Comparison of ENCODE assay signal across 19 cellular contexts in genomic region chr6:35592178-35592577, GRCh38.
DNase-seq lines count a peak whose midpoint lies in the region; ATAC-seq and TF ChIP-seq lines count a peak whose summit lies in the region.
"Had no signal": no experiment of that assay in that cellular context is flagged by ENCODE, and none has a peak within 500 bp of the region (broad histone marks: within the 10 kb centered on the region; RNA-seq: fewer than 3 reads in every experiment).

No MANE protein-coding gene starts in this region.

- H3K4me1 Mint-ChIP-seq in naive thymus-derived CD8-positive, alpha-beta T cell = peaks cover 26 to 95% (median 90%) of the 10 kb centered on the region in 4 donors
- peaks cover 4% of the 10 kb centered on the region for H3K4me1 Mint-ChIP-seq in glutamatergic neuron (ENCODE audit: low read depth, unreplicated experiment)

- H3K9me3 ChIP-seq in heart left ventricle (no peaks in the 10 kb centered on the region), heart right ventricle (no peaks in the 10 kb centered on the region), ascending aorta (no peaks in the 10 kb centered on the region), upper lobe of left lung (no peaks in the 10 kb centered on the region)

- no peaks in the 10 kb centered on the region for H3K27me3 Mint-ChIP-seq in naive thymus-derived CD8-positive, alpha-beta T cell
- H3K27me3 Mint-ChIP-seq in glutamatergic neuron (ENCODE audit: unreplicated experiment) = no peaks in the 10 kb centered on the region

- peak overlapping the region in 6 of 10 donors; percentile 26 to 69 (median 60) for H3K4me3 Mint-ChIP-seq in naive thymus-derived CD8-positive, alpha-beta T cell
- H3K4me3 Mint-ChIP-seq in glutamatergic neuron (ENCODE audit: unreplicated experiment) = no peak overlapping the region
- H3K4me3 Mint-ChIP-seq: nephron had no signal

- no peak for TF ChIP-seq EP300 in upper lobe of left lung (IDR thresholded peaks at IDR 0.05)

- POLR2A ChIA-PET in naive thymus-derived CD8-positive, alpha-beta T cell (lab: Charles Lee) = interaction anchor here (1.1 to 10.8 kb wide), 6 partner anchors 8 to 145 kb away, joined by 3 to 230 read pairs (median 6); partner anchors contain the start of gene ARMC12

- H3K27me3 ChIP-seq in heart left ventricle (no peaks in the 10 kb centered on the region), heart right ventricle (no peaks in the 10 kb centered on the region), ascending aorta (no peaks in the 10 kb centered on the region), upper lobe of left lung (no peaks in the 10 kb centered on the region)

- TF ChIP-seq CTCF in heart left ventricle (IDR thresholded peaks at IDR 0.05) (no peak), heart right ventricle (IDR thresholded peaks at IDR 0.05) (no peak), ascending aorta (IDR thresholded peaks at IDR 0.05) (no peak), upper lobe of left lung (IDR thresholded peaks at IDR 0.05) (no peak), glutamatergic neuron (IDR thresholded peaks at IDR 0.05; ENCODE audit: partially characterized antibody, unreplicated experiment) (no peak)

- peaks cover 23 to 93% (median 35%) of the 10 kb centered on the region in 12 donors for H3K4me1 ChIP-seq in heart left ventricle
- peaks cover 8 to 91% (median 41%) of the 10 kb centered on the region in 9 donors for H3K4me1 ChIP-seq in heart right ventricle
- H3K4me1 ChIP-seq in ascending aorta = peaks cover 31 to 67% of the 10 kb centered on the region in 2 donors
- H3K4me1 ChIP-seq in upper lobe of left lung = peaks cover 42 to 91% (median 77%) of the 10 kb centered on the region in 4 donors

- TF ChIP-seq POLR2A in heart left ventricle (IDR thresholded peaks at IDR 0.05) = no peak
- no peak for TF ChIP-seq POLR2A in upper lobe of left lung (IDR thresholded peaks at IDR 0.05)

- intact Hi-C loops in heart left ventricle (cut with DNase I) = loop anchor here in 2 of 10 donors (5.0 to 10.0 kb wide), 2 partner anchors 45 to 93 kb away; partner anchors contain the start of gene FKBP5 (in 1 of the 2)
- intact Hi-C loops in heart right ventricle (cut with DNase I) = no loop called here
- intact Hi-C loops in ascending aorta (cut with DNase I) = no loop called here

- H3K27ac ChIP-seq in heart left ventricle (peak overlapping the region in 11 of 12 donors; percentile 15 to 92 (median 71)), heart right ventricle (peak overlapping the region in 5 of 10 donors; percentile 53 to 79 (median 65)), ascending aorta (peak overlapping the region; percentile 84 to 94), upper lobe of left lung (peak overlapping the region in 3 of 4 donors; percentile 54 to 84 (median 81))
- H3K27ac ChIP-seq: RWPE1, VCaP had no signal

- H3K36me3 Mint-ChIP-seq in naive thymus-derived CD8-positive, alpha-beta T cell = peaks cover 19 to 93% (median 69%) of the 10 kb centered on the region in 3 donors
- H3K36me3 Mint-ChIP-seq in glutamatergic neuron (ENCODE audit: unreplicated experiment) = no peaks in the 10 kb centered on the region

- no peaks in the 10 kb centered on the region for H3K9me3 Mint-ChIP-seq in naive thymus-derived CD8-positive, alpha-beta T cell
- no peaks in the 10 kb centered on the region for H3K9me3 Mint-ChIP-seq in glutamatergic neuron (ENCODE audit: unreplicated experiment)
- H3K9me3 Mint-ChIP-seq: nephron had no signal

- H3K36me3 ChIP-seq in heart left ventricle (peaks cover 0 to 95% (median 25%) of the 10 kb centered on the region in 9 donors), heart right ventricle (peaks cover 0 to 86% (median 11%) of the 10 kb centered on the region in 9 donors), ascending aorta (peaks cover 60 to 87% of the 10 kb centered on the region in 2 donors), upper lobe of left lung (peaks cover 33 to 99% (median 72%) of the 10 kb centered on the region in 4 donors)

- 86 to 90% (median 87%) methylated on average over 3 of the region's 3 CpGs for WGBS in heart left ventricle, 4 donors
- 81 to 85% methylated on average over 3 of the region's 3 CpGs for WGBS in heart right ventricle, 2 donors
- WGBS in upper lobe of left lung, 2 donors = 86 to 88% methylated on average over 3 of the region's 3 CpGs

- DNase-seq in heart left ventricle (no peak), heart right ventricle (no peak), ascending aorta (ENCODE audit: low spot score in 2 of 2) (no peak), upper lobe of left lung (no peak), glutamatergic neuron (no peak), NAMALWA (ENCODE audit: low spot score) (no peak)
- DNase-seq in naive thymus-derived CD8-positive, alpha-beta T cell = no peak
- no peak for DNase-seq in stimulated activated naive CD4-positive, alpha-beta T cell (lab: John Stamatoyannopoulos, UW)
- DNase-seq: activated CD8-positive, alpha-beta memory T cell treated with anti-CD3 and anti-CD28 coated beads for 24 hours; activated effector memory CD4-positive, alpha-beta T cell treated with Interleukin-2 at 50 U/mL for 16 hours; erythroblast; MM.1S; NCI-H187; NCI-H446; stimulated activated CD4-positive, alpha-beta T cell treated with anti-CD3 and anti-CD28 coated beads, Interleukin-15, amount 100 ng/mL, for 24 hours; stimulated activated naive CD8-positive, alpha-beta T cell treated with anti-CD3 and anti-CD28 coated beads, Interleukin-15, Interleukin-2, amounts not matched to agents 100 U/mL and 50 U/mL, for 24 hours had no signal

- H3K4me3 ChIP-seq in heart left ventricle (no peak overlapping the region), heart right ventricle (no peak overlapping the region), ascending aorta (no peak overlapping the region), upper lobe of left lung (no peak overlapping the region)

- peak overlapping the region; percentile 13 to 96 (median 94) for H3K27ac Mint-ChIP-seq in naive thymus-derived CD8-positive, alpha-beta T cell
- no peak overlapping the region for H3K27ac Mint-ChIP-seq in glutamatergic neuron (ENCODE audit: unreplicated experiment)

- ATAC-seq in heart left ventricle (no peak), heart right ventricle (no peak), upper lobe of left lung (ENCODE audit: low FRiP score in 2 of 2) (no peak)
- no peak for ATAC-seq in naive thymus-derived CD8-positive, alpha-beta T cell
- ATAC-seq: stimulated activated naive CD8-positive, alpha-beta T cell treated with anti-CD3 and anti-CD28 coated beads, Interleukin-15, Interleukin-2, amounts not matched to agents 100 U/mL and 50 U/mL, for 24 hours had no signal
